1 cellular context compared by ENCODE assay signal in genomic region chr6:49776444-49776843, GRCh38.
TF ChIP-seq lines count a peak whose summit lies in the region.

No MANE protein-coding gene starts in this region.

TF ChIP-seq in K562, 482 proteins besides CTCF, POLR2A, EP300 and RAD21:
- peak in 1 of 2 experiments; percentile 88; a peak in 2 of 4 replicates for TF ChIP-seq FOXA3 (CRISPR knock-in tag; conservative IDR thresholded peaks at IDR 0.05 in 1 of 2, IDR thresholded peaks at IDR 0.05 in 1 of 2)
- TF ChIP-seq HMBOX1 (IDR thresholded peaks at IDR 0.05) = peak; percentile 84
- TF ChIP-seq ZNF740 (CRISPR knock-in tag; IDR thresholded peaks at IDR 0.05) = no peak
- TF ChIP-seq ZNF740 (tag; IDR thresholded peaks at IDR 0.05) = no peak
- TF ChIP-seq XRCC4 (IDR thresholded peaks at IDR 0.05; ENCODE audit: extremely low read depth, insufficient read depth, insufficient read length) = no peak
- no peak for TF ChIP-seq CTBP1 (IDR thresholded peaks at IDR 0.05; ENCODE audit: borderline replicate concordance)
- TF ChIP-seq, protein P1, sequence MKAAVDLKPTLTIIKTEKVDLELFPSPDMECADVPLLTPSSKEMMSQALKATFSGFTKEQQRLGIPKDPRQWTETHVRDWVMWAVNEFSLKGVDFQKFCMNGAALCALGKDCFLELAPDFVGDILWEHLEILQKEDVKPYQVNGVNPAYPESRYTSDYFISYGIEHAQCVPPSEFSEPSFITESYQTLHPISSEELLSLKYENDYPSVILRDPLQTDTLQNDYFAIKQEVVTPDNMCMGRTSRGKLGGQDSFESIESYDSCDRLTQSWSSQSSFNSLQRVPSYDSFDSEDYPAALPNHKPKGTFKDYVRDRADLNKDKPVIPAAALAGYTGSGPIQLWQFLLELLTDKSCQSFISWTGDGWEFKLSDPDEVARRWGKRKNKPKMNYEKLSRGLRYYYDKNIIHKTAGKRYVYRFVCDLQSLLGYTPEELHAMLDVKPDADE (conservative IDR thresholded peaks at IDR 0.05; ENCODE audit: control insufficient read depth, low read depth, low read length) = no peak
- no peak for TF ChIP-seq ELF2 (CRISPR knock-in tag; IDR thresholded peaks at IDR 0.05)
- no peak for TF ChIP-seq ZNF134 (CRISPR knock-in tag; conservative IDR thresholded peaks at IDR 0.05)
- no peak for TF ChIP-seq DDX20 (tag; IDR thresholded peaks at IDR 0.05; ENCODE audit: low read depth)
- TF ChIP-seq ZNF561 (CRISPR knock-in tag; conservative IDR thresholded peaks at IDR 0.05) = no peak
- TF ChIP-seq, protein P2, sequence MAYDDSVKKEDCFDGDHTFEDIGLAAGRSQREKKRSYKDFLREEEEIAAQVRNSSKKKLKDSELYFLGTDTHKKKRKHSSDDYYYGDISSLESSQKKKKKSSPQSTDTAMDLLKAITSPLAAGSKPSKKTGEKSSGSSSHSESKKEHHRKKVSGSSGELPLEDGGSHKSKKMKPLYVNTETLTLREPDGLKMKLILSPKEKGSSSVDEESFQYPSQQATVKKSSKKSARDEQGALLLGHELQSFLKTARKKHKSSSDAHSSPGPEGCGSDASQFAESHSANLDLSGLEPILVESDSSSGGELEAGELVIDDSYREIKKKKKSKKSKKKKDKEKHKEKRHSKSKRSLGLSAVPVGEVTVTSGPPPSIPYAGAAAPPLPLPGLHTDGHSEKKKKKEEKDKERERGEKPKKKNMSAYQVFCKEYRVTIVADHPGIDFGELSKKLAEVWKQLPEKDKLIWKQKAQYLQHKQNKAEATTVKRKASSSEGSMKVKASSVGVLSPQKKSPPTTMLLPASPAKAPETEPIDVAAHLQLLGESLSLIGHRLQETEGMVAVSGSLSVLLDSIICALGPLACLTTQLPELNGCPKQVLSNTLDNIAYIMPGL (CRISPR knock-in tag; IDR thresholded peaks at IDR 0.05) = no peak
- TF ChIP-seq SIN3B (IDR thresholded peaks at IDR 0.05; ENCODE audit: low read depth) = no peak
- TF ChIP-seq ZNF232 (CRISPR knock-in tag; IDR thresholded peaks at IDR 0.05) = no peak
- no peak for TF ChIP-seq KAT8 (IDR thresholded peaks at IDR 0.05; ENCODE audit: low read depth)
- TF ChIP-seq POLR2B (IDR thresholded peaks at IDR 0.05; ENCODE audit: low read depth, partially characterized antibody) = no peak
- TF ChIP-seq, protein P3, sequence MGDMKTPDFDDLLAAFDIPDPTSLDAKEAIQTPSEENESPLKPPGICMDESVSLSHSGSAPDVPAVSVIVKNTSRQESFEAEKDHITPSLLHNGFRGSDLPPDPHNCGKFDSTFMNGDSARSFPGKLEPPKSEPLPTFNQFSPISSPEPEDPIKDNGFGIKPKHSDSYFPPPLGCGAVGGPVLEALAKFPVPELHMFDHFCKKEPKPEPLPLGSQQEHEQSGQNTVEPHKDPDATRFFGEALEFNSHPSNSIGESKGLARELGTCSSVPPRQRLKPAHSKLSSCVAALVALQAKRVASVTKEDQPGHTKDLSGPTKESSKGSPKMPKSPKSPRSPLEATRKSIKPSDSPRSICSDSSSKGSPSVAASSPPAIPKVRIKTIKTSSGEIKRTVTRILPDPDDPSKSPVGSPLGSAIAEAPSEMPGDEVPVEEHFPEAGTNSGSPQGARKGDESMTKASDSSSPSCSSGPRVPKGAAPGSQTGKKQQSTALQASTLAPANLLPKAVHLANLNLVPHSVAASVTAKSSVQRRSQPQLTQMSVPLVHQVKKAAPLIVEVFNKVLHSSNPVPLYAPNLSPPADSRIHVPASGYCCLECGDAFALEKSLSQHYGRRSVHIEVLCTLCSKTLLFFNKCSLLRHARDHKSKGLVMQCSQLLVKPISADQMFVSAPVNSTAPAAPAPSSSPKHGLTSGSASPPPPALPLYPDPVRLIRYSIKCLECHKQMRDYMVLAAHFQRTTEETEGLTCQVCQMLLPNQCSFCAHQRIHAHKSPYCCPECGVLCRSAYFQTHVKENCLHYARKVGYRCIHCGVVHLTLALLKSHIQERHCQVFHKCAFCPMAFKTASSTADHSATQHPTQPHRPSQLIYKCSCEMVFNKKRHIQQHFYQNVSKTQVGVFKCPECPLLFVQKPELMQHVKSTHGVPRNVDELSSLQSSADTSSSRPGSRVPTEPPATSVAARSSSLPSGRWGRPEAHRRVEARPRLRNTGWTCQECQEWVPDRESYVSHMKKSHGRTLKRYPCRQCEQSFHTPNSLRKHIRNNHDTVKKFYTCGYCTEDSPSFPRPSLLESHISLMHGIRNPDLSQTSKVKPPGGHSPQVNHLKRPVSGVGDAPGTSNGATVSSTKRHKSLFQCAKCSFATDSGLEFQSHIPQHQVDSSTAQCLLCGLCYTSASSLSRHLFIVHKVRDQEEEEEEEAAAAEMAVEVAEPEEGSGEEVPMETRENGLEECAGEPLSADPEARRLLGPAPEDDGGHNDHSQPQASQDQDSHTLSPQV (IDR thresholded peaks at IDR 0.05) = no peak
- no peak for TF ChIP-seq SMARCC2 (IDR thresholded peaks at IDR 0.05; ENCODE audit: low read depth)
- TF ChIP-seq, protein P4, sequence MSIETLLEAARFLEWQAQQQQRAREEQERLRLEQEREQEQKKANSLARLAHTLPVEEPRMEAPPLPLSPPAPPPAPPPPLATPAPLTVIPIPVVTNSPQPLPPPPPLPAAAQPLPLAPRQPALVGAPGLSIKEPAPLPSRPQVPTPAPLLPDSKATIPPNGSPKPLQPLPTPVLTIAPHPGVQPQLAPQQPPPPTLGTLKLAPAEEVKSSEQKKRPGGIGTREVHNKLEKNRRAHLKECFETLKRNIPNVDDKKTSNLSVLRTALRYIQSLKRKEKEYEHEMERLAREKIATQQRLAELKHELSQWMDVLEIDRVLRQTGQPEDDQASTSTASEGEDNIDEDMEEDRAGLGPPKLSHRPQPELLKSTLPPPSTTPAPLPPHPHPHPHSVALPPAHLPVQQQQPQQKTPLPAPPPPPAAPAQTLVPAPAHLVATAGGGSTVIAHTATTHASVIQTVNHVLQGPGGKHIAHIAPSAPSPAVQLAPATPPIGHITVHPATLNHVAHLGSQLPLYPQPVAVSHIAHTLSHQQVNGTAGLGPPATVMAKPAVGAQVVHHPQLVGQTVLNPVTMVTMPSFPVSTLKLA (conservative IDR thresholded peaks at IDR 0.05) = 0 out of 4 replicates have a peak, but pooled peaks of 1 of the 2 experiments have one; percentile 28
- TF ChIP-seq PCBP2 (IDR thresholded peaks at IDR 0.05; ENCODE audit: low read depth, low read length, poor library complexity, severe bottlenecking) = no peak
- TF ChIP-seq, protein P5, sequence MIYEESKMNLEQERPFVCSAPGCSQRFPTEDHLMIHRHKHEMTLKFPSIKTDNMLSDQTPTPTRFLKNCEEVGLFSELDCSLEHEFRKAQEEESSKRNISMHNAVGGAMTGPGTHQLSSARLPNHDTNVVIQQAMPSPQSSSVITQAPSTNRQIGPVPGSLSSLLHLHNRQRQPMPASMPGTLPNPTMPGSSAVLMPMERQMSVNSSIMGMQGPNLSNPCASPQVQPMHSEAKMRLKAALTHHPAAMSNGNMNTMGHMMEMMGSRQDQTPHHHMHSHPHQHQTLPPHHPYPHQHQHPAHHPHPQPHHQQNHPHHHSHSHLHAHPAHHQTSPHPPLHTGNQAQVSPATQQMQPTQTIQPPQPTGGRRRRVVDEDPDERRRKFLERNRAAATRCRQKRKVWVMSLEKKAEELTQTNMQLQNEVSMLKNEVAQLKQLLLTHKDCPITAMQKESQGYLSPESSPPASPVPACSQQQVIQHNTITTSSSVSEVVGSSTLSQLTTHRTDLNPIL (CRISPR knock-in tag; IDR thresholded peaks at IDR 0.05) = no peak
